8 cellular contexts compared by ENCODE assay signal in genomic region chrX:153968255-153968654, GRCh38. TPM values are rescaled to one million over a fixed set of nuclear protein-coding genes. Genes with fewer than 3 reads are reported as not detected.
DNase-seq lines count a peak whose midpoint lies in the region; ATAC-seq and TF ChIP-seq lines count a peak whose summit lies in the region.

No MANE protein-coding gene starts in this region.

- ATAC-seq in GM21619 (IDR thresholded peaks at IDR 0.05; ENCODE audit: unreplicated experiment), result no peak

- no peaks in the 10 kb centered on the region for H3K36me3 ChIP-seq in KMS-11 (ENCODE audit: insufficient read depth)

- H3K27me3 Mint-ChIP-seq in nephron (ENCODE audit: low read depth), result peaks cover 5% of the 10 kb centered on the region

- H3K27ac Mint-ChIP-seq in nephron, result peak overlapping the region; percentile 99 to 100 (median 100)

- H3K4me1 ChIP-seq in KMS-11 (ENCODE audit: low read depth, poor library complexity, severe bottlenecking), result peaks cover 20% of the 10 kb centered on the region

- H3K9ac ChIP-seq in KMS-11, result peak overlapping the region; percentile 100; the same call in 1 of the 2 replicates

- peaks cover 41% of the 10 kb centered on the region for H3K4me1 Mint-ChIP-seq in nephron

- H3K36me3 Mint-ChIP-seq in nephron (ENCODE audit: low read depth), result peaks cover 11% of the 10 kb centered on the region

- H3K79me2 ChIP-seq in KMS-11 (ENCODE audit: insufficient read depth, low read depth), result peaks cover 61% of the 10 kb centered on the region

- TF ChIP-seq CTCF in C4-2B (conservative IDR thresholded peaks at IDR 0.05) (no peak), KMS-11 (conservative IDR thresholded peaks at IDR 0.05; ENCODE audit: low read depth, low read length) (no peak), nephron (IDR thresholded peaks at IDR 0.05; ENCODE audit: unreplicated experiment in 3 of 3) (no peak)

- H4K20me1 ChIP-seq in KMS-11 (ENCODE audit: insufficient read depth), result no peaks in the 10 kb centered on the region

- no peaks in the 10 kb centered on the region for H3K27me3 ChIP-seq in KMS-11 (ENCODE audit: insufficient read depth, low read depth)

- no peak overlapping the region for H3K4me3 ChIP-seq in KMS-11 (IDR thresholded peaks at IDR 0.05; ENCODE audit: insufficient read depth, low read depth, low read length)

- DNase-seq in G401 (ENCODE audit: low spot score) (no peak), LoVo (ENCODE audit: low spot score) (no peak), SKM-1 (lab: John Stamatoyannopoulos, UW; ENCODE audit: unreplicated experiment) (no peak)

- H3K27ac ChIP-seq in C4-2B, result peak overlapping the region; percentile 100
- peak overlapping the region; percentile 100 for H3K27ac ChIP-seq in KMS-11
- peak overlapping the region; percentile 85 for H3K27ac ChIP-seq in cingulate gyrus (ENCODE audit: low read depth, low read length)

- peak overlapping the region; percentile 96 to 100 (median 100) for H3K4me3 Mint-ChIP-seq in nephron

- H2AFZ ChIP-seq in KMS-11 (ENCODE audit: low read depth), result no peak overlapping the region

- in situ Hi-C loops in G401 (cut with HindIII; ENCODE audit: low sequenced_read_pairs), result no loop called here

- peak overlapping the region; percentile 96 for H3K4me2 ChIP-seq in KMS-11

- no peaks in the 10 kb centered on the region for H3K9me3 Mint-ChIP-seq in nephron

RNA-seq across cellular contexts. Expression of gene HCFC1, which starts 3.4 kb away (rescaled TPM):
- total RNA-seq in G401 (2014; rRNA removed; shearing (Covaris generic)), result 12.4 and 16.1 TPM in 2 replicates

RNA-seq across cellular contexts. Expression of gene TMEM187, which starts 4.3 kb away (rescaled TPM):
- 1.4 and 7.4 TPM in 2 replicates for total RNA-seq in G401 (2014; rRNA removed; shearing (Covaris generic))

RNA-seq across cellular contexts. Expression of gene RENBP, which starts 23.8 kb away (rescaled TPM):
- 7.1 and 8.4 TPM in 2 replicates for total RNA-seq in G401 (2014; rRNA removed; shearing (Covaris generic))

RNA-seq across cellular contexts. Expression of gene NAA10, which starts 33.4 kb away (rescaled TPM):
- total RNA-seq in G401 (2014; rRNA removed; shearing (Covaris generic)), result 136 and 159 TPM in 2 replicates

RNA-seq across cellular contexts. Expression of gene ARHGAP4, which starts 42.2 kb away (rescaled TPM):
- 55.7 and 62.6 TPM in 2 replicates for total RNA-seq in G401 (2014; rRNA removed; shearing (Covaris generic))
